ENCODE assay signal across 1 cellular context in genomic region chr7:56051053-56051338, GRCh38.
TF ChIP-seq lines count a peak whose summit lies in the region.

No MANE protein-coding gene starts in this region.

TF ChIP-seq in K562, 482 proteins besides CTCF, POLR2A, EP300 and RAD21 (continued from another document and continues in another):
- TF ChIP-seq ZBTB17 (CRISPR knock-in tag; IDR thresholded peaks at IDR 0.05) (peak; percentile 69; the same call in 1 of the 2 replicates), ZNF395 (CRISPR knock-in tag; IDR thresholded peaks at IDR 0.05) (no peak), ZNF277 (CRISPR knock-in tag; IDR thresholded peaks at IDR 0.05; ENCODE audit: borderline replicate concordance) (no peak), RERE (CRISPR knock-in tag; IDR thresholded peaks at IDR 0.05; ENCODE audit: borderline replicate concordance) (no peak), BRD9 (IDR thresholded peaks at IDR 0.05; ENCODE audit: low read depth, partially characterized antibody) (peak; percentile 85), ZBTB33 (CRISPR knock-in tag; IDR thresholded peaks at IDR 0.05) (no peak), CTCFL (IDR thresholded peaks at IDR 0.05; ENCODE audit: borderline replicate concordance, insufficient read depth, low read depth, low read length, poor library complexity, severe bottlenecking) (no peak), E2F8 (IDR thresholded peaks at IDR 0.05; ENCODE audit: low read depth, partially characterized antibody) (no peak), MCM5 (IDR thresholded peaks at IDR 0.05; ENCODE audit: low read depth) (no peak), TSHZ1 (CRISPR knock-in tag; IDR thresholded peaks at IDR 0.05) (no peak), FOS (IDR thresholded peaks at IDR 0.05; ENCODE audit: extremely low read depth, insufficient read length) (no peak), ZNF12 (CRISPR knock-in tag; IDR thresholded peaks at IDR 0.05) (0 out of 2 replicates have a peak, but pooled peaks have one; percentile 25), TRIM24 (IDR thresholded peaks at IDR 0.05) (no peak), ZNF518B (CRISPR knock-in tag; IDR thresholded peaks at IDR 0.05) (no peak), ARID2 (IDR thresholded peaks at IDR 0.05) (no peak), SMAD2 (IDR thresholded peaks at IDR 0.05; ENCODE audit: low read depth, low read length) (no peak), NKRF (IDR thresholded peaks at IDR 0.05; ENCODE audit: borderline replicate concordance) (peak; percentile 40; the same call in 1 of the 2 replicates), ZNF134 (CRISPR knock-in tag; conservative IDR thresholded peaks at IDR 0.05) (0 out of 2 replicates have a peak, but pooled peaks have one; percentile 24), ZZZ3 (IDR thresholded peaks at IDR 0.05) (0 out of 2 replicates have a peak, but pooled peaks have one; percentile 55), SMARCA4 (IDR thresholded peaks at IDR 0.05) (0 out of 2 replicates have a peak, but pooled peaks have one; percentile 49), MEIS2 (IDR thresholded peaks at IDR 0.05; ENCODE audit: partially characterized antibody) (no peak), TCFL5 (CRISPR knock-in tag; conservative IDR thresholded peaks at IDR 0.05) (no peak), CEBPG (CRISPR knock-in tag; IDR thresholded peaks at IDR 0.05) (no peak), CEBPG (tag; conservative IDR thresholded peaks at IDR 0.05 in 1 of 2, IDR thresholded peaks at IDR 0.05 in 1 of 2) (no peak), ZNF175 (CRISPR knock-in tag; IDR thresholded peaks at IDR 0.05; ENCODE audit: low read depth) (no peak), RB1 (IDR thresholded peaks at IDR 0.05; ENCODE audit: low read depth) (no peak), ZNF24 (IDR thresholded peaks at IDR 0.05) (no peak), ZNF23 (CRISPR knock-in tag; IDR thresholded peaks at IDR 0.05) (no peak), GATA2 (CRISPR knock-in tag; IDR thresholded peaks at IDR 0.05) (no peak), TOE1 (IDR thresholded peaks at IDR 0.05; ENCODE audit: borderline replicate concordance) (peak; percentile 23; the same call in 1 of the 2 replicates), TOE1 (CRISPR knock-in tag; IDR thresholded peaks at IDR 0.05; ENCODE audit: borderline replicate concordance, low read depth) (no peak)
